In genomic region chr15:58398643-58399042, GRCh38 we compare ENCODE assay signal across 15 cellular contexts. TPM values are rescaled to one million over a fixed set of nuclear protein-coding genes. Genes with fewer than 3 reads are reported as not detected.
A peak's percentile ranks its signal among the peaks of the same experiment; 100 is the strongest.
DNase-seq lines count a peak whose midpoint lies in the region; TF ChIP-seq lines count a peak whose summit lies in the region.
"Had no signal": no experiment of that assay in that cellular context is flagged by ENCODE, and none has a peak within 500 bp of the region (broad histone marks: within the 10 kb centered on the region; RNA-seq: fewer than 3 reads in every experiment).

No MANE protein-coding gene starts in this region.

- peak overlapping the region; percentile 91 for H3K27ac ChIP-seq in WERI-Rb-1
- no peak overlapping the region for H3K27ac ChIP-seq in neural progenitor cell
- H3K27ac ChIP-seq: C4-2B, GM23248 had no signal

- H3K4me1 ChIP-seq in Loucy (ENCODE audit: insufficient read depth, low read length, poor library complexity, severe bottlenecking), result peaks cover 17% of the 10 kb centered on the region
- peaks cover 3% of the 10 kb centered on the region for H3K4me1 ChIP-seq in neural progenitor cell
- H3K4me1 ChIP-seq: BE2C had no signal

- H3F3A ChIP-seq in Loucy (ENCODE audit: low read depth) (no peaks in the 10 kb centered on the region), neural progenitor cell (ENCODE audit: low read depth) (no peaks in the 10 kb centered on the region)

- H3K27ac Mint-ChIP-seq in neural progenitor cell, result no peak overlapping the region
- no peak overlapping the region for H3K27ac Mint-ChIP-seq in MCF 10A (ENCODE audit: low read depth, unreplicated experiment)

- TF ChIP-seq CTCF in Loucy (conservative IDR thresholded peaks at IDR 0.05; ENCODE audit: low read length) (no peak), WERI-Rb-1 (IDR thresholded peaks at IDR 0.05; ENCODE audit: low read depth, low read length) (no peak), neural progenitor cell (IDR thresholded peaks at IDR 0.05) (no peak), MCF 10A (IDR thresholded peaks at IDR 0.05; ENCODE audit: unreplicated experiment) (no peak)

- H3K4me3 ChIP-seq in Loucy (ENCODE audit: low read length, poor library complexity, severe bottlenecking), result no peak overlapping the region
- no peak overlapping the region for H3K4me3 ChIP-seq in WERI-Rb-1 (ENCODE audit: low read depth, low read length)
- H3K4me3 ChIP-seq in neural progenitor cell, result no peak overlapping the region
- H3K4me3 ChIP-seq: A549, GM23248 had no signal

- no peak overlapping the region for H3K4me2 ChIP-seq in Loucy (ENCODE audit: low read depth, low read length, poor library complexity, severe bottlenecking)
- no peak overlapping the region for H3K4me2 ChIP-seq in neural progenitor cell
- H3K4me2 ChIP-seq: A549 had no signal

- H2AFZ ChIP-seq in Loucy (ENCODE audit: low read length) (0 out of 2 replicates have a peak overlapping the region, but pooled peaks have one; percentile 1), neural progenitor cell (replicated peaks) (peak overlapping the region; percentile 13)
- H2AFZ ChIP-seq: GM23248 had no signal

- DNase-seq in WERI-Rb-1, result no peak
- DNase-seq in neural progenitor cell (ENCODE audit: low spot score), result no peak
- no peak for DNase-seq in MCF 10A (ENCODE audit: unreplicated experiment)
- no peak for DNase-seq in head of caudate nucleus
- no peak for DNase-seq in kidney glomerular epithelial cell (lab: John Stamatoyannopoulos, UW)
- DNase-seq: BE2C; CD4-positive, alpha-beta memory T cell; COR-L47; DMS53; GF-D8; GM23248; H9 had no signal

- peaks cover 17% of the 10 kb centered on the region for H3K4me1 Mint-ChIP-seq in neural progenitor cell
- peaks cover 24% of the 10 kb centered on the region for H3K4me1 Mint-ChIP-seq in MCF 10A (ENCODE audit: insufficient read depth, unreplicated experiment)
- H3K4me1 Mint-ChIP-seq: CD4-positive, alpha-beta memory T cell had no signal

- H3K9me3 Mint-ChIP-seq in neural progenitor cell (no peaks in the 10 kb centered on the region), MCF 10A (ENCODE audit: unreplicated experiment) (no peaks in the 10 kb centered on the region)
- H3K9me3 Mint-ChIP-seq: CD4-positive, alpha-beta memory T cell; H9 had no signal

- intact Hi-C loops in MCF 10A (cut with micrococcal nuclease), result no loop called here
- intact Hi-C loops in head of caudate nucleus (cut with DNase I), result no loop called here

- H3K4me3 Mint-ChIP-seq in neural progenitor cell, result no peak overlapping the region
- no peak overlapping the region for H3K4me3 Mint-ChIP-seq in MCF 10A (ENCODE audit: unreplicated experiment)
- H3K4me3 Mint-ChIP-seq: CD4-positive, alpha-beta memory T cell; H9 had no signal

- H3K36me3 ChIP-seq in Loucy (ENCODE audit: insufficient read depth, low read length) (no peaks in the 10 kb centered on the region), WERI-Rb-1 (no peaks in the 10 kb centered on the region), neural progenitor cell (no peaks in the 10 kb centered on the region)
- H3K36me3 ChIP-seq: BE2C had no signal

- CTCF ChIA-PET in MCF 10A (lab: Yijun Ruan, JAX), result interaction anchor here (0.7 to 1.2 kb wide), 2 partner anchors 137 to 181 kb away, joined by 3 to 4 read pairs; no protein-coding TSS in a partner anchor

- no peak overlapping the region for H3K9ac ChIP-seq in Loucy (ENCODE audit: low read depth, low read length, poor library complexity, severe bottlenecking)
- no peak overlapping the region for H3K9ac ChIP-seq in neural progenitor cell
- H3K9ac ChIP-seq: GM23248 had no signal

- H3K9me3 ChIP-seq in Loucy (ENCODE audit: insufficient read depth, low read depth, low read length) (no peaks in the 10 kb centered on the region), WERI-Rb-1 (ENCODE audit: severe bottlenecking) (no peaks in the 10 kb centered on the region), neural progenitor cell (ENCODE audit: low read depth) (no peaks in the 10 kb centered on the region)
- H3K9me3 ChIP-seq: A549, BE2C had no signal

- H3K27me3 Mint-ChIP-seq in neural progenitor cell (ENCODE audit: insufficient read depth, low read depth) (peaks cover 2% of the 10 kb centered on the region), MCF 10A (ENCODE audit: insufficient read depth, unreplicated experiment) (no peaks in the 10 kb centered on the region)

- H3K79me2 ChIP-seq in Loucy (ENCODE audit: insufficient read depth, low read length), result no peaks in the 10 kb centered on the region
- no peaks in the 10 kb centered on the region for H3K79me2 ChIP-seq in neural progenitor cell (ENCODE audit: low read depth)

- H4K20me1 ChIP-seq in Loucy (ENCODE audit: insufficient read depth, low read length, poor library complexity, severe bottlenecking), result no peaks in the 10 kb centered on the region
- H4K20me1 ChIP-seq in neural progenitor cell (ENCODE audit: low read depth), result no peaks in the 10 kb centered on the region

- POLR2A ChIA-PET in MCF 10A (lab: Yijun Ruan, JAX), result no interaction called here

- H3K9me2 ChIP-seq in Loucy (replicated peaks; ENCODE audit: low read depth, low read length), result no peaks in the 10 kb centered on the region

- no peaks in the 10 kb centered on the region for H3K36me3 Mint-ChIP-seq in neural progenitor cell
- no peaks in the 10 kb centered on the region for H3K36me3 Mint-ChIP-seq in MCF 10A (ENCODE audit: insufficient read depth, unreplicated experiment)
- H3K36me3 Mint-ChIP-seq: CD4-positive, alpha-beta memory T cell had no signal

- no TSS peak for BruUV-seq in MCF 10A (replicated peaks; lab: Mats Ljungman, UMichigan)

- H3K27me3 ChIP-seq in Loucy (ENCODE audit: insufficient read depth, low read length, poor library complexity, severe bottlenecking) (no peaks in the 10 kb centered on the region), WERI-Rb-1 (ENCODE audit: insufficient read depth, low read depth, severe bottlenecking) (no peaks in the 10 kb centered on the region), neural progenitor cell (no peaks in the 10 kb centered on the region)
- H3K27me3 ChIP-seq: BE2C had no signal

RNA-seq across cellular contexts. Expression of gene LIPC, which starts 33.1 kb away (rescaled TPM):
- total RNA-seq in neural progenitor cell (ENCODE audit: low replicate concordance) (not detected in 2 replicates), MCF 10A (2022) (not detected in 2 replicates)
- total RNA-seq: H9 had no signal
